8 cellular contexts compared by ENCODE assay signal in genomic region chr11:75022759-75023396, GRCh38. TPM values are rescaled to one million over a fixed set of nuclear protein-coding genes. Genes with fewer than 3 reads are reported as not detected.
DNase-seq lines count a peak whose midpoint lies in the region; ATAC-seq and TF ChIP-seq lines count a peak whose summit lies in the region.

No MANE protein-coding gene starts in this region.

- WGBS in ovary, 3 donors, result 45 to 51% (median 48%) methylated on average over 5 of the region's 5 CpGs
- 49 to 56% methylated on average over 5 of the region's 5 CpGs for WGBS in thyroid gland, 2 donors

- H3K4me3 ChIP-seq in MG63, result no peak overlapping the region
- H3K4me3 ChIP-seq in SJSA1, result no peak overlapping the region
- no peak overlapping the region for H3K4me3 ChIP-seq in ovary
- no peak overlapping the region for H3K4me3 ChIP-seq in thyroid gland (replicated peaks in 1 of 3)

- TF ChIP-seq EP300 in ovary (IDR thresholded peaks at IDR 0.05), result no peak

- intact Hi-C loops in ovary (cut with DNase I) (loop anchor here in 3 of 4 donors (10.0 kb wide), 2 partner anchors 78 to 222 kb away; partner anchors contain the start of genes TPBGL (in 2 of the 3), SPCS2 (in 1 of the 3) and XRRA1 (in 1 of the 3)), thyroid gland (cut with DNase I) (loop anchor here (10.0 kb wide), 1 partner anchor 222 kb away; the partner anchor contains the start of gene TPBGL)

- H3K4me1 ChIP-seq in SJSA1 (replicated peaks) (no peaks in the 10 kb centered on the region), ovary (ENCODE audit: insufficient read depth) (no peaks in the 10 kb centered on the region), thyroid gland (peaks cover 11 to 17% of the 10 kb centered on the region in 2 donors)

- TF ChIP-seq CTCF in ovary (IDR thresholded peaks at IDR 0.05) (peak in 2 of 3 donors; percentile 41 to 55), thyroid gland (IDR thresholded peaks at IDR 0.05) (peak; percentile 81 to 94 (median 84))

- no peaks in the 10 kb centered on the region for H3K9me3 ChIP-seq in MG63
- H3K9me3 ChIP-seq in SJSA1 (replicated peaks), result no peaks in the 10 kb centered on the region
- no peaks in the 10 kb centered on the region for H3K9me3 ChIP-seq in ovary
- no peaks in the 10 kb centered on the region for H3K9me3 ChIP-seq in thyroid gland

- H3K27me3 ChIP-seq in MG63 (no peaks in the 10 kb centered on the region), SJSA1 (replicated peaks) (no peaks in the 10 kb centered on the region), ovary (no peaks in the 10 kb centered on the region), thyroid gland (no peaks in the 10 kb centered on the region)

- no peaks in the 10 kb centered on the region for H3K36me3 ChIP-seq in MG63
- no peaks in the 10 kb centered on the region for H3K36me3 ChIP-seq in SJSA1
- H3K36me3 ChIP-seq in ovary, result no peaks in the 10 kb centered on the region
- no peaks in the 10 kb centered on the region for H3K36me3 ChIP-seq in thyroid gland

- no peak for TF ChIP-seq POLR2A in ovary (IDR thresholded peaks at IDR 0.05)
- TF ChIP-seq POLR2A in thyroid gland (IDR thresholded peaks at IDR 0.05), result no peak

- H3K27ac ChIP-seq in SJSA1 (no peak overlapping the region), ovary (no peak overlapping the region), thyroid gland (peak overlapping the region in 2 of 3 donors; percentile 47 to 76)

- DNase-seq in CMK (ENCODE audit: low read depth) (peak; percentile 83), MG63 (peak; percentile 66), SJSA1 (ENCODE audit: low read depth in 1 of 2, low spot score in 2 of 2) (peak; percentile 49 to 66), germinal center (ENCODE audit: low spot score) (peak; percentile 82), ovary (peak; percentile 36 to 71 (median 56)), thyroid gland (peak; percentile 78 to 85)
- DNase-seq in activated gamma-delta T cell treated with anti-CD3 and anti-CD28 coated beads, Interleukin-2, amount 50 U/mL, for 16 hours (ENCODE audit: low read depth), result peak; percentile 59

- peak; percentile 73 for ATAC-seq in GM21447 (IDR thresholded peaks at IDR 0.05; ENCODE audit: unreplicated experiment)

RNA-seq across cellular contexts. Expression of gene NEU3, which starts 34.1 kb away (rescaled TPM):
- total RNA-seq in MG63 (2014; rRNA removed; shearing (Covaris generic); ENCODE audit: low replicate concordance), result 4.9 and 10.9 TPM in 2 replicates
- total RNA-seq in SJSA1 (2014; rRNA removed; shearing (Covaris generic)), result 3.2 and 5.7 TPM in 2 replicates
- 10 to 100 TPM in 2 of 7 donors, 1 to 10 TPM in 5; 4.4 to 13.1 (median 8.8) TPM for total RNA-seq in ovary
- 1 to 10 TPM; 5.6 to 8.9 TPM for polyA plus RNA-seq in ovary
- 10 to 100 TPM in 2 of 4 donors, 1 to 10 TPM in 2; 8.1 to 13.0 (median 9.2) TPM for total RNA-seq in thyroid gland

Comparison
In these comparisons a context has a peak if more than half of its experiments do, and no peak if none do; other contexts are left out.
1. H3K27ac ChIP-seq: peak in thyroid gland (2 of 3); none in SJSA1 (single experiment) and ovary (0 of 2).
2. Peak in every context shown above with its lines, with median percentiles within 50 percentile points of each other: DNase-seq.